In the genomic region with DNA sequence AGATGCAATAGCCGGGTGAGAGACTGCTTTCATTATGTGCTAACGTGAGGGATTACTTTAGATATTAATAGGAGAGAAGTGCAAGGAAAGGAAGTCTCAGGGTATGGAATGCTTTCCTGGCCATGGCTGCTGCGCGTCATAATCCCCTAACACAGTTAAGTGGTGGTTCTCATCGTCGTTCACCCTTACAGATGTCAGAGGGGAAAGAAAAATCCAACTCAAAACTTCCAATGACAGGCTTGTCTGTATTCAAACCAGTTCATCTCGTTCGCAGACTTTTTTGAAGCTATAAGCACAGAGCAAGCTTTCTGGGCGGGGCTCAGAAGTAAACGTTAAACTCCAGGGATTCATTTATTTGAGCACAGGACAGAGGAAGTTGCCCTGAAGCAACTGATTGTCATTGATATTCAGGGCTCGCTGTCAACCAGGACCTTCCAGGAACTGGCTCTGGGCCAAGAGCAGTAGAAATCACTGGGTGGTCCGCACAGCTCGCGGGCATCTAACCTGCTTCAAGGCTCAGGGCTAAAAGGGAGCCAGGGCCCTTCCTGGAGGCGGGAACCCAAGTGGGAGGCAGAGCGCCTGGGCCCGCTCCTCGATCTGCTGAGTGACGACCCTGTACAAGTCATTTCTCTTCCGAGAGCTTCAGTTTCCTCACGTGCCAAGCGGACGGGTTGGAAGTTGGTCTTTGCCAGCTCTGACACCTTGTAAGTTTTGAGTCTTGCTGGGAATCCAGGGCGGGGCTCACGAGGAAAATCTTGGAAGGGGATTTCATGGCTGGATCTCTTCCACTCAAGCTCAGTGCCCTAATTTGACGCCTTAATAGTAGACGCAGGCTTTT, we compare ENCODE assay signal across 8 cellular contexts. TPM values are rescaled to one million over a fixed set of nuclear protein-coding genes. Genes with fewer than 3 reads are reported as not detected.
DNase-seq lines count a peak whose midpoint lies in the region; ATAC-seq and TF ChIP-seq lines count a peak whose summit lies in the region.

No MANE protein-coding gene starts in this region.

- intact Hi-C loops in Right ventricle myocardium inferior (cut with DNase I) (loop anchor here (5.0 to 10.0 kb wide), 3 partner anchors 116 to 794 kb away; no protein-coding TSS in a partner anchor), cardiac septum (cut with DNase I) (loop anchor here (2.0 to 10.0 kb wide), 6 partner anchors 101 to 794 kb away; partner anchors contain the start of gene BCL6)

- H3K4me1 Mint-ChIP-seq in type B pancreatic cell (ENCODE audit: unreplicated experiment), result peaks cover 45% of the 10 kb centered on the region

- no peaks in the 10 kb centered on the region for H3K27me3 Mint-ChIP-seq in type B pancreatic cell

- 11% methylated on average over 27 of the region's 27 CpGs for WGBS in ectodermal cell, 2 experiments
- 19 to 32% methylated on average over 27 of the region's 27 CpGs for WGBS in lung, 2 donors

- no peaks in the 10 kb centered on the region for H3K9me3 Mint-ChIP-seq in type B pancreatic cell

- ATAC-seq in Right ventricle myocardium inferior (peak; percentile 12), RWPE2 (ENCODE audit: low read depth) (peak; percentile 11; the same call in 1 of the 3 replicates), lung (ENCODE audit: insufficient read depth, low FRiP score) (no peak), HG03378 (IDR thresholded peaks at IDR 0.05; ENCODE audit: unreplicated experiment) (no peak), HG02973 (IDR thresholded peaks at IDR 0.05; ENCODE audit: unreplicated experiment) (no peak)

- no peaks in the 10 kb centered on the region for H3K36me3 ChIP-seq in RWPE2 (ENCODE audit: low read depth)
- no peaks in the 10 kb centered on the region for H3K36me3 ChIP-seq in ectodermal cell (ENCODE audit: control insufficient read depth, insufficient read depth, low read length)
- no peaks in the 10 kb centered on the region for H3K36me3 ChIP-seq in lung (ENCODE audit: control insufficient read depth in 2 of 2, insufficient read depth in 2 of 2, low read length in 2 of 2)

- H3K4me1 ChIP-seq in RWPE2 (ENCODE audit: insufficient read depth, poor library complexity, severe bottlenecking) (peaks cover 3% of the 10 kb centered on the region), ectodermal cell (ENCODE audit: control insufficient read depth, insufficient read depth, low read length) (peaks cover 23% of the 10 kb centered on the region), lung (ENCODE audit: control insufficient read depth in 2 of 2, insufficient read depth in 2 of 2, low read length in 2 of 2) (peaks cover 10 to 11% of the 10 kb centered on the region in 2 donors)

- peak overlapping the region; percentile 72 for H3K4me3 ChIP-seq in RWPE2 (ENCODE audit: severe bottlenecking)
- H3K4me3 ChIP-seq in ectodermal cell (ENCODE audit: insufficient read depth, low read depth, low read length), result peak overlapping the region; percentile 64
- peak overlapping the region; percentile 82 for H3K4me3 ChIP-seq in lung

- no peaks in the 10 kb centered on the region for H3K27me3 ChIP-seq in RWPE2 (ENCODE audit: insufficient read depth, poor library complexity, severe bottlenecking)
- no peaks in the 10 kb centered on the region for H3K27me3 ChIP-seq in ectodermal cell (ENCODE audit: control insufficient read depth, insufficient read depth, low read length, poor library complexity, severe bottlenecking)
- no peaks in the 10 kb centered on the region for H3K27me3 ChIP-seq in lung (ENCODE audit: control insufficient read depth, insufficient read depth)

- H3K9me3 ChIP-seq in RWPE2 (ENCODE audit: severe bottlenecking) (no peaks in the 10 kb centered on the region), ectodermal cell (ENCODE audit: control insufficient read depth, low read length) (no peaks in the 10 kb centered on the region), lung (ENCODE audit: control insufficient read depth in 2 of 2, insufficient read depth in 1 of 2, low read length in 1 of 2) (no peaks in the 10 kb centered on the region)

- peak overlapping the region; percentile 100 for H3K27ac Mint-ChIP-seq in type B pancreatic cell

- TF ChIP-seq CTCF in RWPE2 (IDR thresholded peaks at IDR 0.05; ENCODE audit: poor library complexity, severe bottlenecking) (no peak), lung (IDR thresholded peaks at IDR 0.05; ENCODE audit: control extremely low read depth, extremely low read depth) (no peak), type B pancreatic cell (conservative IDR thresholded peaks at IDR 0.05) (no peak)

- peak overlapping the region; percentile 100 for H3K4me3 Mint-ChIP-seq in type B pancreatic cell

- DNase-seq in Right ventricle myocardium inferior (ENCODE audit: missing footprints) (peak; percentile 74), cardiac septum (ENCODE audit: low spot score) (no peak), RWPE2 (ENCODE audit: low spot score) (no peak), lung (ENCODE audit: low spot score) (peak; percentile 45), type B pancreatic cell (ENCODE audit: extremely low spot score, unreplicated experiment) (peak; percentile 78)

- H3K27ac ChIP-seq in RWPE2 (ENCODE audit: poor library complexity, severe bottlenecking) (peak overlapping the region; percentile 73), ectodermal cell (ENCODE audit: insufficient read depth, low read depth, low read length, poor library complexity, severe bottlenecking) (peak overlapping the region; percentile 94), lung (ENCODE audit: low read depth in 1 of 2, low read length in 1 of 2) (peak overlapping the region; percentile 96 to 99)

- peaks cover 5% of the 10 kb centered on the region for H3K36me3 Mint-ChIP-seq in type B pancreatic cell

RNA-seq across cellular contexts. Expression of gene LPP, which starts 1.1 kb away (rescaled TPM):
- 114 TPM for total RNA-seq in Right ventricle myocardium inferior
- total RNA-seq in cardiac septum, result 145 TPM
- polyA plus RNA-seq in ectodermal cell (2013, experiment 1 of 4), result 22.0 TPM
- polyA plus RNA-seq in ectodermal cell (2013, experiment 2 of 4), result 23.4 TPM
- polyA plus RNA-seq in ectodermal cell (2013, experiment 3 of 4), result 14.5 TPM
- 18.1 TPM for polyA plus RNA-seq in ectodermal cell (2013, experiment 4 of 4)
- 100 to 1,000 TPM; 118 to 219 TPM for total RNA-seq in lung
- polyA plus RNA-seq in lung, result 10 to 100 TPM; 11.1 to 14.5 TPM
- total RNA-seq in type B pancreatic cell (ENCODE audit: low replicate concordance), result 96.7 and 112 TPM in 2 replicates

Comparison
In these comparisons a context has a peak if more than half of its experiments do, and no peak if none do; other contexts are left out.
1. DNase-seq: peak in Right ventricle myocardium inferior (single experiment), lung (single experiment) and type B pancreatic cell (single experiment); none in cardiac septum (single experiment) and RWPE2 (single experiment).
2. ATAC-seq: peak in Right ventricle myocardium inferior (single experiment) and RWPE2 (single experiment); none in lung (single experiment), HG03378 (single experiment) and HG02973 (single experiment).
3. Peak in every context shown above with its lines, with median percentiles within 50 percentile points of each other: H3K27ac ChIP-seq and H3K4me3 ChIP-seq.